ENCODE assay signal across 25 cellular contexts in genomic region chr15:56868251-56868650, GRCh38.
"Had no signal": no experiment of that assay in that cellular context is flagged by ENCODE, and none has a peak within 500 bp of the region (broad histone marks: within the 10 kb centered on the region; RNA-seq: fewer than 3 reads in every experiment).

No MANE protein-coding gene starts in this region.

- H3K4me3 ChIP-seq: cardiac muscle cell, Peyer's patch, SJCRH30 had no signal

- DNase-seq: activated CD4-positive, alpha-beta memory T cell treated with anti-CD3 and anti-CD28 coated beads for 36 hours; activated CD4-positive, alpha-beta T cell treated with anti-CD3 and anti-CD28 coated beads, Interleukin-2, amount 10 ng/mL, durations not matched to agents 7 days and 5 days; activated CD4-positive, CD25-positive, alpha-beta regulatory T cell; activated CD8-positive, alpha-beta memory T cell treated with anti-CD3 and anti-CD28 coated beads for 24 hours; activated gamma-delta T cell treated with Interleukin-2 at 50 U/mL for 16 hours; activated naive CD4-positive, alpha-beta T cell treated with anti-CD3 and anti-CD28 coated beads, Interleukin-2, amount 10 ng/mL, durations not matched to agents 7 days and 5 days; activated naive CD8-positive, alpha-beta T cell treated with anti-CD3 and anti-CD28 coated beads for 36 hours; activated T-cell treated with anti-CD3 and anti-CD28 coated beads, Interleukin-2, amount 50 U/mL, for 4 hours; brain microvascular endothelial cell; NCI-H1092; NCI-H1417 treated with DMSO at 0.1 percent for 48 hours; NCI-H1694; NCI-H2029; NCI-H2107; NCI-H446; NCI-H526; Peyer's patch; Right ventricle myocardium superior; SJCRH30; SK-N-SH; T-helper 1 cell had no signal

- ATAC-seq: activated T-cell treated with anti-CD3 and anti-CD28 coated beads, Interleukin-2, amount 50 U/mL, for 4 hours; activated T-helper 17 cell treated with anti-CD3 and anti-CD28 coated beads, Interleukin-2, amount 50 U/mL, for 72 hours had no signal

- H3K27me3 ChIP-seq: brain microvascular endothelial cell, cardiac muscle cell, Peyer's patch, SJCRH30 had no signal

- H3K4me1 ChIP-seq: Peyer's patch had no signal

- H3K9me3 ChIP-seq: Peyer's patch, SJCRH30, SK-N-SH had no signal

- H3K27ac ChIP-seq: brain microvascular endothelial cell, cardiac muscle cell, Peyer's patch, RWPE1, SJCRH30, VCaP had no signal

- H3K36me3 ChIP-seq: brain microvascular endothelial cell, cardiac muscle cell, Peyer's patch, SJCRH30 had no signal
